9 cellular contexts compared by ENCODE assay signal in genomic region chr11:71080239-71081097, GRCh38.
DNase-seq lines count a peak whose midpoint lies in the region; ATAC-seq and TF ChIP-seq lines count a peak whose summit lies in the region.
"Had no signal": no experiment of that assay in that cellular context is flagged by ENCODE, and none has a peak within 500 bp of the region (broad histone marks: within the 10 kb centered on the region; RNA-seq: fewer than 3 reads in every experiment).

No MANE protein-coding gene starts in this region.

- H3K4me3 ChIP-seq in Caco-2 (ENCODE audit: low read depth, low read length) (no peak overlapping the region), HL-60 (replicated peaks; ENCODE audit: insufficient read depth, low read length) (no peak overlapping the region), vagina (no peak overlapping the region)

- H3K27me3 Mint-ChIP-seq in Caco-2 (ENCODE audit: insufficient read depth, unreplicated experiment) (no peaks in the 10 kb centered on the region), glutamatergic neuron (ENCODE audit: unreplicated experiment) (no peaks in the 10 kb centered on the region)

- no peak for ATAC-seq in GM18511 (IDR thresholded peaks at IDR 0.05; ENCODE audit: unreplicated experiment)
- ATAC-seq: T-cell had no signal

- POLR2A ChIA-PET in Caco-2 (lab: Charles Lee): no interaction called here

- H3K9me3 Mint-ChIP-seq in Caco-2 (ENCODE audit: unreplicated experiment) (peaks cover 9% of the 10 kb centered on the region), glutamatergic neuron (ENCODE audit: unreplicated experiment) (peaks cover 1% of the 10 kb centered on the region)
- H3K9me3 Mint-ChIP-seq: T-cell had no signal

- peaks cover 7% of the 10 kb centered on the region for H3K36me3 ChIP-seq in Caco-2 (ENCODE audit: control insufficient read depth, insufficient read depth, low read length)
- no peaks in the 10 kb centered on the region for H3K36me3 ChIP-seq in vagina

- no peak for TF ChIP-seq POLR2A in vagina (IDR thresholded peaks at IDR 0.05)

- H3K36me3 Mint-ChIP-seq in Caco-2 (ENCODE audit: insufficient read depth, unreplicated experiment) (peaks cover 75% of the 10 kb centered on the region), glutamatergic neuron (ENCODE audit: unreplicated experiment) (no peaks in the 10 kb centered on the region)
- H3K36me3 Mint-ChIP-seq: T-cell had no signal

- H3K4me1 Mint-ChIP-seq in Caco-2 (ENCODE audit: low read depth, unreplicated experiment): peaks cover 14% of the 10 kb centered on the region
- H3K4me1 Mint-ChIP-seq in glutamatergic neuron (ENCODE audit: low read depth, unreplicated experiment): peaks cover 5% of the 10 kb centered on the region
- H3K4me1 Mint-ChIP-seq: T-cell had no signal

- H3K27me3 ChIP-seq in Caco-2 (replicated peaks; ENCODE audit: control insufficient read depth, insufficient read depth, low read length) (no peaks in the 10 kb centered on the region), HL-60 (ENCODE audit: insufficient read depth, poor library complexity, severe bottlenecking) (no peaks in the 10 kb centered on the region), vagina (no peaks in the 10 kb centered on the region)

- CTCF ChIA-PET in Caco-2 (lab: Charles Lee): no interaction called here

- no peak overlapping the region for H3K27ac Mint-ChIP-seq in Caco-2 (ENCODE audit: unreplicated experiment)
- no peak overlapping the region for H3K27ac Mint-ChIP-seq in glutamatergic neuron (ENCODE audit: unreplicated experiment)
- H3K27ac Mint-ChIP-seq: T-cell had no signal

- peak; percentile 85 to 87 for DNase-seq in Caco-2
- DNase-seq in HL-60 (ENCODE audit: low read depth in 1 of 2, low spot score in 1 of 2): peak; percentile 62 to 80
- DNase-seq in NCI-H524 (lab: John Stamatoyannopoulos, UW): peak; percentile 83 to 86
- DNase-seq in activated T-cell treated with anti-CD3 and anti-CD28 coated beads for 48 hours (ENCODE audit: low read depth): peak; percentile 50
- peak; percentile 90 for DNase-seq in glutamatergic neuron
- peak; percentile 7 for DNase-seq in pulmonary artery endothelial cell (ENCODE audit: low read depth, low spot score)
- DNase-seq in vagina (ENCODE audit: extremely low spot score in 2 of 2): no peak

- H3K27ac ChIP-seq in HL-60 (replicated peaks): no peak overlapping the region
- H3K27ac ChIP-seq in vagina: no peak overlapping the region

- no TSS peak for BruUV-seq in Caco-2 (replicated peaks; lab: Mats Ljungman, UMichigan)

- intact Hi-C loops in Caco-2 (cut with micrococcal nuclease; ENCODE audit: unreplicated experiment) (loop anchor here (1.0 to 2.0 kb wide), 2 partner anchors 266 to 613 kb away; no protein-coding TSS in a partner anchor), vagina (cut with DNase I) (no loop called here)

- H3K4me3 Mint-ChIP-seq in Caco-2 (ENCODE audit: unreplicated experiment) (no peak overlapping the region), glutamatergic neuron (ENCODE audit: unreplicated experiment) (no peak overlapping the region)
- H3K4me3 Mint-ChIP-seq: T-cell had no signal

- TF ChIP-seq CTCF in Caco-2 (IDR thresholded peaks at IDR 0.05; ENCODE audit: insufficient read depth in 1 of 2, low read depth in 1 of 2, low read length in 1 of 2, severe bottlenecking in 1 of 2, unreplicated experiment in 1 of 2) (peak; percentile 95), HL-60 (IDR thresholded peaks at IDR 0.05; ENCODE audit: insufficient read depth, low read length) (peak; percentile 61), glutamatergic neuron (IDR thresholded peaks at IDR 0.05; ENCODE audit: partially characterized antibody, unreplicated experiment) (peak; percentile 92), vagina (IDR thresholded peaks at IDR 0.05) (peak in 1 of 3 experiments; percentile 3)

- H3K9me3 ChIP-seq in Caco-2 (no peaks in the 10 kb centered on the region), vagina (no peaks in the 10 kb centered on the region)

- H3K4me1 ChIP-seq in Caco-2 (no peaks in the 10 kb centered on the region), vagina (no peaks in the 10 kb centered on the region)

Comparison
In these comparisons a context has a peak if more than half of its experiments do, and no peak if none do; other contexts are left out.
1. DNase-seq: peak in Caco-2 (2 of 2), HL-60 (2 of 2), NCI-H524 (2 of 2), activated T-cell treated with anti-CD3 and anti-CD28 coated beads for 48 hours (single experiment), glutamatergic neuron (single experiment) and pulmonary artery endothelial cell (single experiment); none in vagina (0 of 2).